In the genomic region with DNA sequence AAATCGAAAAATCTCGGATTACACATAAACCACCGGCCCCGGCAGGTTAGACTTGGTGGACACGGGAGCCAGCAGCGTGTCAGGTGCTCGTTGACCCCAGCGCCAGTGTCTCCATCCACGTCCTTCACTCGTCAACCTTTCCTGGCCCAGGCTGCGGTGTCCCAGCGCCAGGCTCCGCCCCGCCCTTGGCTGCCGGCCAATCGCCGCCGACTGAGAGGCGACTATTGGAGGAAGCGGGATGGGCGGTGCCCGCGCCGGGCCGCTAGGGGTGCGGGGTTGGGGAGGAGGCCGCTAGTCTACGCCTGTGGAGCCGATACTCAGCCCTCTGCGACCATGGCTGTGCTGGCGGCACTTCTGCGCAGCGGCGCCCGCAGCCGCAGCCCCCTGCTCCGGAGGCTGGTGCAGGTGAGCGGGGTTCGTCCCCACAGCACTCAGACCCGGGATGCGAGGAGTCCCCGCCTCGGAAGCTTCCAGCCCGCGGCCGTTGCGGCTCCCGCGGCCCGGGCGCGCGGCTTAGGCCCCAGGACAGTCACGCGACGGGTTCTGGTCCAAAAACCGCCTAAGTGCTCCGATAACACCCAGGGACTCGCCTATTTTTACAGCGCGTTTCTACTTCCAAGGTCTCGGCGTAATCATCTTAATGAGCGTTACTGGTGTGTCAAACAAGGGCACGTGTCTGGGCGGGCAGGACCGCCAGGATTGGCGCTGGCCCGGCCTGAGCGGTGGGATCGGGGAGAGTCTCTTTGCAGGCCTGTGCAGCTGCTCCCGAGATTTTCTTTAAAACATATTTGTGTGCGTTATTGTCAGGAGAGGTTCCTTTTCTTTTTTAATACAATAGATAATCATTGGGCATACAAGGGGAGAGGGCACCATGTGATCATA, we compare ENCODE assay signal across 1 cellular context.
TF ChIP-seq lines count a peak whose summit lies in the region.

ACAT1 (plus strand) TSS at position 294 of the 882 bp plus-strand sequence; CDS start at position 334, 40 bp downstream.

TF ChIP-seq in HepG2, 621 proteins besides CTCF, POLR2A, EP300 and RAD21 (continued from another document and continues in another):
- TF ChIP-seq, protein P1, sequence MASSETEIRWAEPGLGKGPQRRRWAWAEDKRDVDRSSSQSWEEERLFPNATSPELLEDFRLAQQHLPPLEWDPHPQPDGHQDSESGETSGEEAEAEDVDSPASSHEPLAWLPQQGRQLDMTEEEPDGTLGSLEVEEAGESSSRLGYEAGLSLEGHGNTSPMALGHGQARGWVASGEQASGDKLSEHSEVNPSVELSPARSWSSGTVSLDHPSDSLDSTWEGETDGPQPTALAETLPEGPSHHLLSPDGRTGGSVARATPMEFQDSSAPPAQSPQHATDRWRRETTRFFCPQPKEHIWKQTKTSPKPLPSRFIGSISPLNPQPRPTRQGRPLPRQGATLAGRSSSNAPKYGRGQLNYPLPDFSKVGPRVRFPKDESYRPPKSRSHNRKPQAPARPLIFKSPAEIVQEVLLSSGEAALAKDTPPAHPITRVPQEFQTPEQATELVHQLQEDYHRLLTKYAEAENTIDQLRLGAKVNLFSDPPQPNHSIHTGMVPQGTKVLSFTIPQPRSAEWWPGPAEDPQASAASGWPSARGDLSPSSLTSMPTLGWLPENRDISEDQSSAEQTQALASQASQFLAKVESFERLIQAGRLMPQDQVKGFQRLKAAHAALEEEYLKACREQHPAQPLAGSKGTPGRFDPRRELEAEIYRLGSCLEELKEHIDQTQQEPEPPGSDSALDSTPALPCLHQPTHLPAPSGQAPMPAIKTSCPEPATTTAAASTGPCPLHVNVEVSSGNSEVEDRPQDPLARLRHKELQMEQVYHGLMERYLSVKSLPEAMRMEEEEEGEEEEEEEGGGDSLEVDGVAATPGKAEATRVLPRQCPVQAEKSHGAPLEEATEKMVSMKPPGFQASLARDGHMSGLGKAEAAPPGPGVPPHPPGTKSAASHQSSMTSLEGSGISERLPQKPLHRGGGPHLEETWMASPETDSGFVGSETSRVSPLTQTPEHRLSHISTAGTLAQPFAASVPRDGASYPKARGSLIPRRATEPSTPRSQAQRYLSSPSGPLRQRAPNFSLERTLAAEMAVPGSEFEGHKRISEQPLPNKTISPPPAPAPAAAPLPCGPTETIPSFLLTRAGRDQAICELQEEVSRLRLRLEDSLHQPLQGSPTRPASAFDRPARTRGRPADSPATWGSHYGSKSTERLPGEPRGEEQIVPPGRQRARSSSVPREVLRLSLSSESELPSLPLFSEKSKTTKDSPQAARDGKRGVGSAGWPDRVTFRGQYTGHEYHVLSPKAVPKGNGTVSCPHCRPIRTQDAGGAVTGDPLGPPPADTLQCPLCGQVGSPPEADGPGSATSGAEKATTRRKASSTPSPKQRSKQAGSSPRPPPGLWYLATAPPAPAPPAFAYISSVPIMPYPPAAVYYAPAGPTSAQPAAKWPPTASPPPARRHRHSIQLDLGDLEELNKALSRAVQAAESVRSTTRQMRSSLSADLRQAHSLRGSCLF (CRISPR knock-in tag; IDR thresholded peaks at IDR 0.05; ENCODE audit: borderline replicate concordance): no peak
- peak; percentile 41; the same call in 1 of the 2 replicates for TF ChIP-seq ZNF263 (CRISPR knock-in tag; IDR thresholded peaks at IDR 0.05)
- TF ChIP-seq ZFY (CRISPR knock-in tag; IDR thresholded peaks at IDR 0.05): peak; percentile 97
- TF ChIP-seq FOXK1 (CRISPR knock-in tag; IDR thresholded peaks at IDR 0.05; ENCODE audit: borderline replicate concordance, low read depth): no peak; the same call in 1 of the 2 replicates
- TF ChIP-seq NFE2 (CRISPR knock-in tag; IDR thresholded peaks at IDR 0.05): no peak
- TF ChIP-seq RCOR2 (CRISPR knock-in tag; IDR thresholded peaks at IDR 0.05): no peak
- no peak for TF ChIP-seq JARID2 (CRISPR knock-in tag; IDR thresholded peaks at IDR 0.05; ENCODE audit: insufficient replicate concordance)
- no peak; the same call in 1 of the 2 replicates for TF ChIP-seq ZNF709 (CRISPR knock-in tag; IDR thresholded peaks at IDR 0.05)
- TF ChIP-seq POLR2AphosphoS2 (IDR thresholded peaks at IDR 0.05; ENCODE audit: low read depth, low read length): no peak
- TF ChIP-seq ZNF512 (CRISPR knock-in tag; IDR thresholded peaks at IDR 0.05): no peak
- peak; percentile 68; the same call in 1 of the 2 replicates for TF ChIP-seq ZC3H13 (CRISPR knock-in tag; IDR thresholded peaks at IDR 0.05)
- peak; percentile 54 for TF ChIP-seq ZBTB38 (CRISPR knock-in tag; IDR thresholded peaks at IDR 0.05)
- no peak for TF ChIP-seq RORA (CRISPR knock-in tag; IDR thresholded peaks at IDR 0.05)
- no peak for TF ChIP-seq CAMTA2 (CRISPR knock-in tag; IDR thresholded peaks at IDR 0.05; ENCODE audit: borderline replicate concordance)
- peak; percentile 15; the same call in 1 of the 2 replicates for TF ChIP-seq MTF1 (CRISPR knock-in tag; IDR thresholded peaks at IDR 0.05)
- TF ChIP-seq PHF20 (CRISPR knock-in tag; IDR thresholded peaks at IDR 0.05): peak; percentile 33
- peak; percentile 73; the same call in 1 of the 2 replicates for TF ChIP-seq ZNF33B (CRISPR knock-in tag; IDR thresholded peaks at IDR 0.05)
- peak; percentile 96 for TF ChIP-seq ZFX (CRISPR knock-in tag; IDR thresholded peaks at IDR 0.05; ENCODE audit: low read depth)
- no peak for TF ChIP-seq ZNF713 (CRISPR knock-in tag; IDR thresholded peaks at IDR 0.05)
- TF ChIP-seq LCORL (IDR thresholded peaks at IDR 0.05): 0 out of 2 replicates have a peak, but pooled peaks have one; percentile 5
- TF ChIP-seq LCORL (CRISPR knock-in tag; IDR thresholded peaks at IDR 0.05): peak; percentile 88
- TF ChIP-seq TBL1XR1 (IDR thresholded peaks at IDR 0.05; ENCODE audit: borderline replicate concordance, low read length, partially characterized antibody): no peak
- TF ChIP-seq, protein P2, sequence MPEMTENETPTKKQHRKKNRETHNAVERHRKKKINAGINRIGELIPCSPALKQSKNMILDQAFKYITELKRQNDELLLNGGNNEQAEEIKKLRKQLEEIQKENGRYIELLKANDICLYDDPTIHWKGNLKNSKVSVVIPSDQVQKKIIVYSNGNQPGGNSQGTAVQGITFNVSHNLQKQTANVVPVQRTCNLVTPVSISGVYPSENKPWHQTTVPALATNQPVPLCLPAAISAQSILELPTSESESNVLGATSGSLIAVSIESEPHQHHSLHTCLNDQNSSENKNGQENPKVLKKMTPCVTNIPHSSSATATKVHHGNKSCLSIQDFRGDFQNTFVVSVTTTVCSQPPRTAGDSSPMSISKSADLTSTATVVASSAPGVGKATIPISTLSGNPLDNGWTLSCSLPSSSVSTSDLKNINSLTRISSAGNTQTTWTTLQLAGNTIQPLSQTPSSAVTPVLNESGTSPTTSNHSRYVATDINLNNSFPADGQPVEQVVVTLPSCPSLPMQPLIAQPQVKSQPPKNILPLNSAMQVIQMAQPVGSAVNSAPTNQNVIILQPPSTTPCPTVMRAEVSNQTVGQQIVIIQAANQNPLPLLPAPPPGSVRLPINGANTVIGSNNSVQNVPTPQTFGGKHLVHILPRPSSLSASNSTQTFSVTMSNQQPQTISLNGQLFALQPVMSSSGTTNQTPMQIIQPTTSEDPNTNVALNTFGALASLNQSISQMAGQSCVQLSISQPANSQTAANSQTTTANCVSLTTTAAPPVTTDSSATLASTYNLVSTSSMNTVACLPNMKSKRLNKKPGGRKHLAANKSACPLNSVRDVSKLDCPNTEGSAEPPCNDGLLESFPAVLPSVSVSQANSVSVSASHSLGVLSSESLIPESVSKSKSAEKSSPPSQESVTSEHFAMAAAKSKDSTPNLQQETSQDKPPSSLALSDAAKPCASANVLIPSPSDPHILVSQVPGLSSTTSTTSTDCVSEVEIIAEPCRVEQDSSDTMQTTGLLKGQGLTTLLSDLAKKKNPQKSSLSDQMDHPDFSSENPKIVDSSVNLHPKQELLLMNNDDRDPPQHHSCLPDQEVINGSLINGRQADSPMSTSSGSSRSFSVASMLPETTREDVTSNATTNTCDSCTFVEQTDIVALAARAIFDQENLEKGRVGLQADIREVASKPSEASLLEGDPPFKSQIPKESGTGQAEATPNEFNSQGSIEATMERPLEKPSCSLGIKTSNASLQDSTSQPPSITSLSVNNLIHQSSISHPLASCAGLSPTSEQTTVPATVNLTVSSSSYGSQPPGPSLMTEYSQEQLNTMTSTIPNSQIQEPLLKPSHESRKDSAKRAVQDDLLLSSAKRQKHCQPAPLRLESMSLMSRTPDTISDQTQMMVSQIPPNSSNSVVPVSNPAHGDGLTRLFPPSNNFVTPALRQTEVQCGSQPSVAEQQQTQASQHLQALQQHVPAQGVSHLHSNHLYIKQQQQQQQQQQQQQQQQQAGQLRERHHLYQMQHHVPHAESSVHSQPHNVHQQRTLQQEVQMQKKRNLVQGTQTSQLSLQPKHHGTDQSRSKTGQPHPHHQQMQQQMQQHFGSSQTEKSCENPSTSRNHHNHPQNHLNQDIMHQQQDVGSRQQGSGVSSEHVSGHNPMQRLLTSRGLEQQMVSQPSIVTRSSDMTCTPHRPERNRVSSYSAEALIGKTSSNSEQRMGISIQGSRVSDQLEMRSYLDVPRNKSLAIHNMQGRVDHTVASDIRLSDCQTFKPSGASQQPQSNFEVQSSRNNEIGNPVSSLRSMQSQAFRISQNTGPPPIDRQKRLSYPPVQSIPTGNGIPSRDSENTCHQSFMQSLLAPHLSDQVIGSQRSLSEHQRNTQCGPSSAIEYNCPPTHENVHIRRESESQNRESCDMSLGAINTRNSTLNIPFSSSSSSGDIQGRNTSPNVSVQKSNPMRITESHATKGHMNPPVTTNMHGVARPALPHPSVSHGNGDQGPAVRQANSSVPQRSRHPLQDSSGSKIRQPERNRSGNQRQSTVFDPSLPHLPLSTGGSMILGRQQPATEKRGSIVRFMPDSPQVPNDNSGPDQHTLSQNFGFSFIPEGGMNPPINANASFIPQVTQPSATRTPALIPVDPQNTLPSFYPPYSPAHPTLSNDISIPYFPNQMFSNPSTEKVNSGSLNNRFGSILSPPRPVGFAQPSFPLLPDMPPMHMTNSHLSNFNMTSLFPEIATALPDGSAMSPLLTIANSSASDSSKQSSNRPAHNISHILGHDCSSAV (CRISPR knock-in tag; IDR thresholded peaks at IDR 0.05; ENCODE audit: borderline replicate concordance): peak; percentile 91; the same call in 1 of the 2 replicates
- TF ChIP-seq HMGA1 (CRISPR knock-in tag; conservative IDR thresholded peaks at IDR 0.05): no peak
- TF ChIP-seq ZNF710 (CRISPR knock-in tag; IDR thresholded peaks at IDR 0.05; ENCODE audit: borderline replicate concordance): peak; percentile 50; the same call in 1 of the 2 replicates
- peak; percentile 77 for TF ChIP-seq ZNF362 (CRISPR knock-in tag; IDR thresholded peaks at IDR 0.05; ENCODE audit: borderline replicate concordance)
- no peak for TF ChIP-seq ZNF841 (CRISPR knock-in tag; IDR thresholded peaks at IDR 0.05; ENCODE audit: borderline replicate concordance)
- peak; percentile 66; the same call in 1 of the 2 replicates for TF ChIP-seq MYC (CRISPR knock-in tag; IDR thresholded peaks at IDR 0.05; ENCODE audit: borderline replicate concordance)
- TF ChIP-seq ATF6 (CRISPR knock-in tag; conservative IDR thresholded peaks at IDR 0.05): no peak
- TF ChIP-seq GATA4 (IDR thresholded peaks at IDR 0.05; ENCODE audit: borderline replicate concordance, low read depth): no peak
- no peak for TF ChIP-seq BRD4 (CRISPR knock-in tag; IDR thresholded peaks at IDR 0.05)
- peak; percentile 46; the same call in 1 of the 2 replicates for TF ChIP-seq HES4 (CRISPR knock-in tag; IDR thresholded peaks at IDR 0.05; ENCODE audit: borderline replicate concordance)
- TF ChIP-seq THYN1 (CRISPR knock-in tag; IDR thresholded peaks at IDR 0.05; ENCODE audit: borderline replicate concordance, low read depth): no peak; the same call in 1 of the 2 replicates
